1 cellular context compared by ENCODE assay signal in genomic region chr11:73995247-73995646, GRCh38.
A peak's percentile ranks its signal among the peaks of the same experiment; 100 is the strongest.
TF ChIP-seq lines count a peak whose summit lies in the region.

No MANE protein-coding gene starts in this region.

TF ChIP-seq in K562, 482 proteins besides CTCF, POLR2A, EP300 and RAD21:
- TF ChIP-seq ELF1 (tag; IDR thresholded peaks at IDR 0.05): peak; percentile 47; the same call in 1 of the 2 replicates
- no peak for TF ChIP-seq GTF2F1 (IDR thresholded peaks at IDR 0.05; ENCODE audit: low read depth, low read length)
- TF ChIP-seq, protein P1, sequence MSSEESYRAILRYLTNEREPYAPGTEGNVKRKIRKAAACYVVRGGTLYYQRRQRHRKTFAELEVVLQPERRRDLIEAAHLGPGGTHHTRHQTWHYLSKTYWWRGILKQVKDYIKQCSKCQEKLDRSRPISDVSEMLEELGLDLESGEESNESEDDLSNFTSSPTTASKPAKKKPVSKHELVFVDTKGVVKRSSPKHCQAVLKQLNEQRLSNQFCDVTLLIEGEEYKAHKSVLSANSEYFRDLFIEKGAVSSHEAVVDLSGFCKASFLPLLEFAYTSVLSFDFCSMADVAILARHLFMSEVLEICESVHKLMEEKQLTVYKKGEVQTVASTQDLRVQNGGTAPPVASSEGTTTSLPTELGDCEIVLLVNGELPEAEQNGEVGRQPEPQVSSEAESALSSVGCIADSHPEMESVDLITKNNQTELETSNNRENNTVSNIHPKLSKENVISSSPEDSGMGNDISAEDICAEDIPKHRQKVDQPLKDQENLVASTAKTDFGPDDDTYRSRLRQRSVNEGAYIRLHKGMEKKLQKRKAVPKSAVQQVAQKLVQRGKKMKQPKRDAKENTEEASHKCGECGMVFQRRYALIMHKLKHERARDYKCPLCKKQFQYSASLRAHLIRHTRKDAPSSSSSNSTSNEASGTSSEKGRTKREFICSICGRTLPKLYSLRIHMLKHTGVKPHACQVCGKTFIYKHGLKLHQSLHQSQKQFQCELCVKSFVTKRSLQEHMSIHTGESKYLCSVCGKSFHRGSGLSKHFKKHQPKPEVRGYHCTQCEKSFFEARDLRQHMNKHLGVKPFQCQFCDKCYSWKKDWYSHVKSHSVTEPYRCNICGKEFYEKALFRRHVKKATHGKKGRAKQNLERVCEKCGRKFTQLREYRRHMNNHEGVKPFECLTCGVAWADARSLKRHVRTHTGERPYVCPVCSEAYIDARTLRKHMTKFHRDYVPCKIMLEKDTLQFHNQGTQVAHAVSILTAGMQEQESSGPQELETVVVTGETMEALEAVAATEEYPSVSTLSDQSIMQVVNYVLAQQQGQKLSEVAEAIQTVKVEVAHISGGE (CRISPR knock-in tag; IDR thresholded peaks at IDR 0.05): no peak
